Comparison of ENCODE assay signal across 8 cellular contexts in genomic region chr12:57521475-57522018, GRCh38. TPM values are rescaled to one million over a fixed set of nuclear protein-coding genes. Genes with fewer than 3 reads are reported as not detected.
DNase-seq lines count a peak whose midpoint lies in the region; ATAC-seq, FAIRE-seq and TF ChIP-seq lines count a peak whose summit lies in the region.

No MANE protein-coding gene starts in this region.

- H3K36me3 ChIP-seq in RWPE2 (ENCODE audit: low read depth) (peaks cover 59% of the 10 kb centered on the region), mammary epithelial cell (ENCODE audit: insufficient read depth, low read length) (peaks cover 20% of the 10 kb centered on the region), HepG2 (replicated peaks in 1 of 2; ENCODE audit: control insufficient read depth in 1 of 2, insufficient read depth in 2 of 2, low read length in 2 of 2) (peaks cover 14 to 33% of the 10 kb centered on the region in 2 experiments), stomach (peaks cover 36 to 42% (median 39%) of the 10 kb centered on the region in 4 donors)

- TF ChIP-seq POLR2A in HepG2 (IDR thresholded peaks at IDR 0.05; ENCODE audit: insufficient read depth in 1 of 2, low read depth in 2 of 2, low read length in 2 of 2) (no peak; a peak in 1 of 4 replicates), stomach (IDR thresholded peaks at IDR 0.05) (no peak)

- H3K4me2 ChIP-seq in mammary epithelial cell (ENCODE audit: insufficient read depth, low read depth, low read length) (peak overlapping the region; percentile 69), HepG2 (ENCODE audit: low read depth, low read length) (peak overlapping the region; percentile 93)

- WGBS in mammary epithelial cell (ENCODE audit: low coverage, missing lambda C conversion rate) = 32% methylated on average over 16 of the region's 20 CpGs
- 2% methylated on average over 19 of the region's 20 CpGs for WGBS in HepG2 (ENCODE audit: low lambda C conversion rate)
- 31 to 47% (median 34%) methylated on average over 20 of the region's 20 CpGs for WGBS in stomach, 5 donors

- intact Hi-C loops in mammary epithelial cell (cut with micrococcal nuclease) = loop anchor here (5.0 kb wide), 1 partner anchor 216 kb away; the partner anchor contains the start of gene AGAP2
- intact Hi-C loops in HepG2 (cut with micrococcal nuclease; ENCODE audit: unreplicated experiment) = loop anchor here (1.0 to 5.0 kb wide), 2 partner anchors 26 to 101 kb away; partner anchors contain the start of gene DCTN2
- intact Hi-C loops in stomach (cut with DNase I; ENCODE audit: low total_unique reads) = no loop called here

- no TSS peak for BruUV-seq in mammary epithelial cell (replicated peaks; lab: Mats Ljungman, UMichigan)
- no TSS peak for BruUV-seq in HepG2 (replicated peaks; lab: Mats Ljungman, UMichigan)

- POLR2A ChIA-PET in HepG2 (lab: Yijun Ruan, JAX) = interaction anchor here (1.1 to 7.8 kb wide), 13 partner anchors 9 to 291 kb away, joined by 3 to 90 read pairs (median 16); partner anchors contain the start of genes ARHGEF25, DCTN2, INHBE and PIP4K2C

- TF ChIP-seq CTCF in RWPE2 (IDR thresholded peaks at IDR 0.05; ENCODE audit: poor library complexity, severe bottlenecking) (no peak), mammary epithelial cell (conservative IDR thresholded peaks at IDR 0.05 in 1 of 2, IDR thresholded peaks at IDR 0.05 in 1 of 2; ENCODE audit: extremely low read depth in 1 of 2, insufficient read depth in 1 of 2, low read depth in 1 of 2, low read length in 2 of 2) (no peak), HepG2 (CRISPR knock-in tag; IDR thresholded peaks at IDR 0.05) (peak; percentile 56), stomach (IDR thresholded peaks at IDR 0.05) (no peak)

- CTCF ChIA-PET in mammary epithelial cell (lab: Charles Lee; ENCODE audit: low non-redundant PET) (no interaction called here), HepG2 (lab: Yijun Ruan, JAX; ENCODE audit: low intra/inter-chr PET ratio, low total read pairs) (no interaction called here)

- H3K9ac ChIP-seq in mammary epithelial cell (ENCODE audit: insufficient read depth, low read length) (no peak overlapping the region), HepG2 (ENCODE audit: insufficient read depth, low read depth, low read length) (peak overlapping the region; percentile 92)

- H3K27ac ChIP-seq in RWPE2 (ENCODE audit: poor library complexity, severe bottlenecking) = peak overlapping the region; percentile 90
- H3K27ac ChIP-seq in mammary epithelial cell (ENCODE audit: insufficient read depth, low read depth, low read length) = peak overlapping the region; percentile 69
- peak overlapping the region; percentile 86 for H3K27ac ChIP-seq in HepG2 (ENCODE audit: extremely low read length, insufficient read depth, low read length)
- H3K27ac ChIP-seq in stomach = peak overlapping the region; percentile 95 to 99 (median 99)

- FAIRE-seq in HepG2 (lab: Jason Lieb, UNC) = no peak

- H3K27me3 ChIP-seq in RWPE2 (ENCODE audit: insufficient read depth, poor library complexity, severe bottlenecking) (no peaks in the 10 kb centered on the region), mammary epithelial cell (ENCODE audit: insufficient read depth, low read length) (no peaks in the 10 kb centered on the region), HepG2 (ENCODE audit: control insufficient read depth in 1 of 2, insufficient read depth in 2 of 2, low read length in 2 of 2) (no peaks in the 10 kb centered on the region; a peak in 1 of 5 replicates), stomach (no peaks in the 10 kb centered on the region)

- peak; percentile 36 for DNase-seq in DMS153 (lab: John Stamatoyannopoulos, UW)
- no peak for DNase-seq in DMS153 treated with DMSO at 0.1 percent for 48 hours (lab: John Stamatoyannopoulos, UW; ENCODE audit: unreplicated experiment)
- no peak for DNase-seq in RWPE2 (ENCODE audit: low spot score)
- DNase-seq in mammary epithelial cell = no peak
- peak; percentile 72 for DNase-seq in HepG2 (ENCODE audit: low spot score)
- DNase-seq in stomach = peak; percentile 48
- DNase-seq in NCI-H2107 treated with DMSO at 0.1 percent for 48 hours (lab: John Stamatoyannopoulos, UW; ENCODE audit: unreplicated experiment) = no peak

- in situ Hi-C loops in mammary epithelial cell (cut with MboI; ENCODE audit: low sequenced_read_pairs in 2 of 2) (no loop called here), HepG2 (cut with HindIII; ENCODE audit: extremely low pct_ligation_motif_present, low pct_unique_long_range_greater_than_20kb) (no loop called here)

- H3K4me3 ChIP-seq in RWPE2 (ENCODE audit: severe bottlenecking) = peak overlapping the region; percentile 60
- H3K4me3 ChIP-seq in mammary epithelial cell (replicated peaks in 1 of 3; ENCODE audit: insufficient read depth in 1 of 3, low read depth in 2 of 3, low read length in 3 of 3) = no peak overlapping the region
- H3K4me3 ChIP-seq in HepG2 (replicated peaks in 1 of 3; ENCODE audit: insufficient read depth in 1 of 3, low read depth in 2 of 3, low read length in 3 of 3) = peak overlapping the region; percentile 59 to 93 (median 75)
- peak overlapping the region; percentile 58 to 85 (median 74) for H3K4me3 ChIP-seq in stomach

- no peaks in the 10 kb centered on the region for H3K9me3 ChIP-seq in RWPE2 (ENCODE audit: severe bottlenecking)
- H3K9me3 ChIP-seq in mammary epithelial cell (replicated peaks; ENCODE audit: insufficient read depth, low read length) = no peaks in the 10 kb centered on the region
- no peaks in the 10 kb centered on the region for H3K9me3 ChIP-seq in HepG2 (ENCODE audit: low read length)
- H3K9me3 ChIP-seq in stomach = no peaks in the 10 kb centered on the region

- H4K20me1 ChIP-seq in mammary epithelial cell (ENCODE audit: insufficient read depth, low read length) = no peaks in the 10 kb centered on the region
- H4K20me1 ChIP-seq in HepG2 (ENCODE audit: insufficient read depth, low read length) = peaks cover 33% of the 10 kb centered on the region

- dilution Hi-C loops in mammary epithelial cell (cut with HindIII; ENCODE audit: low sequenced_read_pairs) = no loop called here

- H3K4me1 ChIP-seq in RWPE2 (ENCODE audit: insufficient read depth, poor library complexity, severe bottlenecking) (peaks cover 28% of the 10 kb centered on the region), mammary epithelial cell (ENCODE audit: insufficient read depth, low read length) (peaks cover 55% of the 10 kb centered on the region), HepG2 (ENCODE audit: insufficient read depth, low read length) (peaks cover 48% of the 10 kb centered on the region), stomach (peaks cover 59 to 84% (median 79%) of the 10 kb centered on the region in 4 donors)

- no peak for ATAC-seq in RWPE2 (ENCODE audit: low read depth)
- peak; percentile 48 for ATAC-seq in HepG2
- ATAC-seq in HG02642 (IDR thresholded peaks at IDR 0.05; ENCODE audit: poor library complexity, unreplicated experiment) = no peak

- no peak for TF ChIP-seq RAD21 in HepG2 (CRISPR knock-in tag; IDR thresholded peaks at IDR 0.05)

- H3K79me2 ChIP-seq in mammary epithelial cell (ENCODE audit: insufficient read depth, low read length) (peaks cover 67% of the 10 kb centered on the region), HepG2 (ENCODE audit: insufficient read depth, low read length) (peaks cover 39% of the 10 kb centered on the region)

- TF ChIP-seq EP300 in HepG2 (IDR thresholded peaks at IDR 0.05; ENCODE audit: low read depth in 2 of 2, low read length in 2 of 2) = no peak
- TF ChIP-seq EP300 in HepG2 (CRISPR knock-in tag; IDR thresholded peaks at IDR 0.05; ENCODE audit: borderline replicate concordance) = no peak
- no peak for TF ChIP-seq EP300 in stomach (IDR thresholded peaks at IDR 0.05)

- H2AFZ ChIP-seq in mammary epithelial cell (ENCODE audit: low read depth, low read length) (peak overlapping the region; percentile 66), HepG2 (ENCODE audit: low read length) (no peak overlapping the region)

RNA-seq across cellular contexts. Expression of gene MBD6, which starts 1.1 kb away (rescaled TPM):
- 10 to 100 TPM in 1 of 2 donors, 1 to 10 TPM in 1; 4.8 to 69.2 TPM for total RNA-seq in mammary epithelial cell
- polyA plus RNA-seq in mammary epithelial cell = 4.8 TPM
- 14.9 TPM for polyA minus RNA-seq in mammary epithelial cell
- 4.1 and 5.1 TPM in 2 replicates for total RNA-seq in HepG2 (2016; rRNA removed; fragmentation: Illumina TruSeq; extraction: Trizol)
- 4.8 and 5.3 TPM in 2 replicates for total RNA-seq in HepG2 (2016; cell fraction: cytosol; rRNA removed; fragmentation: Illumina TruSeq; extraction: Trizol; ENCODE audit: low read depth)
- 4.0 and 5.3 TPM in 2 replicates for total RNA-seq in HepG2 (2016; cell fraction: insoluble cytoplasmic fraction; rRNA removed; fragmentation: Illumina TruSeq; extraction: Trizol)
- total RNA-seq in HepG2 (2016; cell fraction: membrane; rRNA removed; fragmentation: Illumina TruSeq; extraction: Trizol) = 6.2 and 8.8 TPM in 2 replicates
- total RNA-seq in HepG2 (2016; cell fraction: nucleus; rRNA removed; fragmentation: Illumina TruSeq; extraction: Trizol) = 6.5 and 10.2 TPM in 2 replicates
- 5.9 and 6.1 TPM in 2 replicates for polyA plus RNA-seq in HepG2 (2011; rRNA removed)
- 1.1 and 1.8 TPM in 2 replicates for polyA plus RNA-seq in HepG2 (2011; cell fraction: cytosol; rRNA removed)
- polyA plus RNA-seq in HepG2 (2011; cell fraction: nucleus; rRNA removed) = 36.0 and 45.9 TPM in 2 replicates
- 22.8 and 22.9 TPM in 2 replicates for polyA plus RNA-seq in HepG2 (2012)
- polyA plus RNA-seq in HepG2 (2016; cell fraction: cytosol; fragmentation: Illumina TruSeq; extraction: Trizol; ENCODE audit: low read depth) = 3.4 and 4.1 TPM in 2 replicates
- polyA plus RNA-seq in HepG2 (2016; cell fraction: insoluble cytoplasmic fraction; fragmentation: Illumina TruSeq; extraction: Trizol; ENCODE audit: low read depth) = 15.7 and 15.8 TPM in 2 replicates
- polyA plus RNA-seq in HepG2 (2016; cell fraction: membrane; fragmentation: Illumina TruSeq; extraction: Trizol; ENCODE audit: low read depth) = 16.1 and 18.3 TPM in 2 replicates
- polyA plus RNA-seq in HepG2 (2016; cell fraction: nucleus; fragmentation: Illumina TruSeq; extraction: Trizol; ENCODE audit: insufficient read depth, low read depth) = 57.7 and 62.7 TPM in 2 replicates
- polyA minus RNA-seq in HepG2 (2011; rRNA and poly(A)+ RNA removed; ENCODE audit: low replicate concordance) = 5.7 and 10.6 TPM in 2 replicates
- 5.4 and 10.1 TPM in 2 replicates for polyA minus RNA-seq in HepG2 (2011; cell fraction: cytosol; rRNA and poly(A)+ RNA removed)
- 15.7 and 16.7 TPM in 2 replicates for polyA minus RNA-seq in HepG2 (2011; cell fraction: nucleus; rRNA and poly(A)+ RNA removed)
- total RNA-seq in stomach = 100 to 1,000 TPM in 1 of 5 donors, 10 to 100 TPM in 3, 1 to 10 TPM in 1; 4.8 to 129 (median 32.2) TPM
- 10 to 100 TPM; 23.2 to 30.9 (median 28.7) TPM for polyA plus RNA-seq in stomach

RNA-seq across cellular contexts. Expression of gene DDIT3, which starts 1.2 kb away (rescaled TPM):
- total RNA-seq in mammary epithelial cell (10 to 100 TPM; 28.3 to 66.1 TPM), HepG2 (2016; rRNA removed; fragmentation: Illumina TruSeq; extraction: Trizol) (17.5 and 27.5 TPM in 2 replicates), stomach (100 to 1,000 TPM in 1 of 5 donors, 10 to 100 TPM in 3, 1 to 10 TPM in 1; 7.5 to 159 (median 36.2) TPM)
- polyA plus RNA-seq in mammary epithelial cell (9.0 TPM), HepG2 (2011; rRNA removed) (45.2 and 48.7 TPM in 2 replicates), stomach (10 to 100 TPM; 49.7 to 83.4 (median 68.7) TPM)
- 8.0 TPM for polyA minus RNA-seq in mammary epithelial cell
- 13.2 and 15.7 TPM in 2 replicates for total RNA-seq in HepG2 (2016; cell fraction: cytosol; rRNA removed; fragmentation: Illumina TruSeq; extraction: Trizol; ENCODE audit: low read depth)
- 20.9 and 30.4 TPM in 2 replicates for total RNA-seq in HepG2 (2016; cell fraction: insoluble cytoplasmic fraction; rRNA removed; fragmentation: Illumina TruSeq; extraction: Trizol)
- 15.9 and 19.3 TPM in 2 replicates for total RNA-seq in HepG2 (2016; cell fraction: membrane; rRNA removed; fragmentation: Illumina TruSeq; extraction: Trizol)
- total RNA-seq in HepG2 (2016; cell fraction: nucleus; rRNA removed; fragmentation: Illumina TruSeq; extraction: Trizol) = 37.8 and 43.6 TPM in 2 replicates
- polyA plus RNA-seq in HepG2 (2011; cell fraction: cytosol; rRNA removed) = 22.9 and 23.5 TPM in 2 replicates
- polyA plus RNA-seq in HepG2 (2011; cell fraction: nucleus; rRNA removed) = 90.1 and 90.7 TPM in 2 replicates
- 29.8 and 51.1 TPM in 2 replicates for polyA plus RNA-seq in HepG2 (2012)
- 8.3 and 8.5 TPM in 2 replicates for polyA plus RNA-seq in HepG2 (2016; cell fraction: cytosol; fragmentation: Illumina TruSeq; extraction: Trizol; ENCODE audit: low read depth)
- 16.7 and 17.7 TPM in 2 replicates for polyA plus RNA-seq in HepG2 (2016; cell fraction: insoluble cytoplasmic fraction; fragmentation: Illumina TruSeq; extraction: Trizol; ENCODE audit: low read depth)
- 9.9 and 11.5 TPM in 2 replicates for polyA plus RNA-seq in HepG2 (2016; cell fraction: membrane; fragmentation: Illumina TruSeq; extraction: Trizol; ENCODE audit: low read depth)
- 85.6 and 93.4 TPM in 2 replicates for polyA plus RNA-seq in HepG2 (2016; cell fraction: nucleus; fragmentation: Illumina TruSeq; extraction: Trizol; ENCODE audit: insufficient read depth, low read depth)
- 11.9 and 14.2 TPM in 2 replicates for polyA minus RNA-seq in HepG2 (2011; rRNA and poly(A)+ RNA removed; ENCODE audit: low replicate concordance)
- 6.3 and 7.4 TPM in 2 replicates for polyA minus RNA-seq in HepG2 (2011; cell fraction: cytosol; rRNA and poly(A)+ RNA removed)
- 43.4 and 45.6 TPM in 2 replicates for polyA minus RNA-seq in HepG2 (2011; cell fraction: nucleus; rRNA and poly(A)+ RNA removed)

RNA-seq across cellular contexts. Expression of gene DCTN2, which starts 25.4 kb away (rescaled TPM):
- total RNA-seq in mammary epithelial cell = 100 to 1,000 TPM; 140 to 153 TPM
- 151 TPM for polyA plus RNA-seq in mammary epithelial cell
- 146 TPM for polyA minus RNA-seq in mammary epithelial cell
- total RNA-seq in HepG2 (2016; rRNA removed; fragmentation: Illumina TruSeq; extraction: Trizol) = 72.0 and 75.5 TPM in 2 replicates
- total RNA-seq in HepG2 (2016; cell fraction: cytosol; rRNA removed; fragmentation: Illumina TruSeq; extraction: Trizol; ENCODE audit: low read depth) = 16.3 and 20.3 TPM in 2 replicates
- total RNA-seq in HepG2 (2016; cell fraction: insoluble cytoplasmic fraction; rRNA removed; fragmentation: Illumina TruSeq; extraction: Trizol) = 63.9 and 76.9 TPM in 2 replicates
- total RNA-seq in HepG2 (2016; cell fraction: membrane; rRNA removed; fragmentation: Illumina TruSeq; extraction: Trizol) = 38.0 and 40.0 TPM in 2 replicates
- total RNA-seq in HepG2 (2016; cell fraction: nucleus; rRNA removed; fragmentation: Illumina TruSeq; extraction: Trizol) = 43.6 and 51.0 TPM in 2 replicates
- 77.4 and 85.7 TPM in 2 replicates for polyA plus RNA-seq in HepG2 (2011; rRNA removed)
- polyA plus RNA-seq in HepG2 (2011; cell fraction: cytosol; rRNA removed) = 82.2 and 86.7 TPM in 2 replicates
- 67.6 and 71.9 TPM in 2 replicates for polyA plus RNA-seq in HepG2 (2011; cell fraction: nucleus; rRNA removed)
- 70.0 and 93.9 TPM in 2 replicates for polyA plus RNA-seq in HepG2 (2012)
- polyA plus RNA-seq in HepG2 (2016; cell fraction: cytosol; fragmentation: Illumina TruSeq; extraction: Trizol; ENCODE audit: low read depth) = 26.7 and 27.0 TPM in 2 replicates
- 106 and 134 TPM in 2 replicates for polyA plus RNA-seq in HepG2 (2016; cell fraction: insoluble cytoplasmic fraction; fragmentation: Illumina TruSeq; extraction: Trizol; ENCODE audit: low read depth)
- 43.7 and 48.7 TPM in 2 replicates for polyA plus RNA-seq in HepG2 (2016; cell fraction: membrane; fragmentation: Illumina TruSeq; extraction: Trizol; ENCODE audit: low read depth)
- 110 and 115 TPM in 2 replicates for polyA plus RNA-seq in HepG2 (2016; cell fraction: nucleus; fragmentation: Illumina TruSeq; extraction: Trizol; ENCODE audit: insufficient read depth, low read depth)
- 76.1 and 154 TPM in 2 replicates for polyA minus RNA-seq in HepG2 (2011; rRNA and poly(A)+ RNA removed; ENCODE audit: low replicate concordance)
- polyA minus RNA-seq in HepG2 (2011; cell fraction: cytosol; rRNA and poly(A)+ RNA removed) = 60.3 and 62.5 TPM in 2 replicates
- 49.6 and 54.1 TPM in 2 replicates for polyA minus RNA-seq in HepG2 (2011; cell fraction: nucleus; rRNA and poly(A)+ RNA removed)
- total RNA-seq in stomach = 100 to 1,000 TPM in 3 of 5 donors, 10 to 100 TPM in 2; 28.6 to 177 (median 102) TPM
- 100 to 1,000 TPM in 2 of 3 donors, 10 to 100 TPM in 1; 90.0 to 168 (median 110) TPM for polyA plus RNA-seq in stomach

RNA-seq across cellular contexts. Expression of gene KIF5A, which starts 28.3 kb away (rescaled TPM):
- total RNA-seq in mammary epithelial cell (1 to 10 TPM; 1.3 to 2.4 TPM), HepG2 (2016; rRNA removed; fragmentation: Illumina TruSeq; extraction: Trizol) (1.1 and 1.6 TPM in 2 replicates), stomach (1 to 10 TPM in 4 of 5 donors, not detected in 1; 1.3 to 2.3 (median 1.6) TPM)
- polyA plus RNA-seq in mammary epithelial cell (0.46 TPM), HepG2 (2011; rRNA removed) (10.3 and 11.9 TPM in 2 replicates), stomach (under 1 TPM; 0.19 to 0.40 (median 0.31) TPM)
- polyA minus RNA-seq in mammary epithelial cell = not detected
- 0.18 and 0.71 TPM in 2 replicates for total RNA-seq in HepG2 (2016; cell fraction: cytosol; rRNA removed; fragmentation: Illumina TruSeq; extraction: Trizol; ENCODE audit: low read depth)
- total RNA-seq in HepG2 (2016; cell fraction: insoluble cytoplasmic fraction; rRNA removed; fragmentation: Illumina TruSeq; extraction: Trizol) = 0.91 and 1.5 TPM in 2 replicates
- total RNA-seq in HepG2 (2016; cell fraction: membrane; rRNA removed; fragmentation: Illumina TruSeq; extraction: Trizol) = 0.37 and 0.41 TPM in 2 replicates
- 3.2 and 3.6 TPM in 2 replicates for total RNA-seq in HepG2 (2016; cell fraction: nucleus; rRNA removed; fragmentation: Illumina TruSeq; extraction: Trizol)
- 2.9 and 3.5 TPM in 2 replicates for polyA plus RNA-seq in HepG2 (2011; cell fraction: cytosol; rRNA removed)
- polyA plus RNA-seq in HepG2 (2011; cell fraction: nucleus; rRNA removed) = 35.5 and 41.8 TPM in 2 replicates
- polyA plus RNA-seq in HepG2 (2012) = 8.0 and 9.1 TPM in 2 replicates
- polyA plus RNA-seq in HepG2 (2016; cell fraction: cytosol; fragmentation: Illumina TruSeq; extraction: Trizol; ENCODE audit: low read depth) = 0.12 and 0.15 TPM in 2 replicates
- polyA plus RNA-seq in HepG2 (2016; cell fraction: insoluble cytoplasmic fraction; fragmentation: Illumina TruSeq; extraction: Trizol; ENCODE audit: low read depth) = 0.97 and 1.1 TPM in 2 replicates
- polyA plus RNA-seq in HepG2 (2016; cell fraction: membrane; fragmentation: Illumina TruSeq; extraction: Trizol; ENCODE audit: low read depth) = 0.27 and 0.29 TPM in 2 replicates
- polyA plus RNA-seq in HepG2 (2016; cell fraction: nucleus; fragmentation: Illumina TruSeq; extraction: Trizol; ENCODE audit: insufficient read depth, low read depth) = 7.8 and 8.7 TPM in 2 replicates
- 0.02 and 2.8 TPM in 2 replicates for polyA minus RNA-seq in HepG2 (2011; rRNA and poly(A)+ RNA removed; ENCODE audit: low replicate concordance)
- 1.9 and 3.0 TPM in 2 replicates for polyA minus RNA-seq in HepG2 (2011; cell fraction: cytosol; rRNA and poly(A)+ RNA removed)
- 17.8 and 18.6 TPM in 2 replicates for polyA minus RNA-seq in HepG2 (2011; cell fraction: nucleus; rRNA and poly(A)+ RNA removed)

RNA-seq across cellular contexts. Expression of gene MARS1, which starts 33.7 kb away (rescaled TPM):
- total RNA-seq in mammary epithelial cell (100 to 1,000 TPM; 240 to 460 TPM), HepG2 (2016; rRNA removed; fragmentation: Illumina TruSeq; extraction: Trizol) (177 and 181 TPM in 2 replicates), stomach (1,000 to 10,000 TPM in 1 of 5 donors, 100 to 1,000 TPM in 1, 10 to 100 TPM in 3; 37.3 to 1,821 (median 71.6) TPM)
- polyA plus RNA-seq in mammary epithelial cell (160 TPM), HepG2 (2011; rRNA removed) (115 and 167 TPM in 2 replicates), stomach (10 to 100 TPM; 35.1 to 91.2 (median 51.8) TPM)
- polyA minus RNA-seq in mammary epithelial cell = 352 TPM
- 69.2 and 77.6 TPM in 2 replicates for total RNA-seq in HepG2 (2016; cell fraction: cytosol; rRNA removed; fragmentation: Illumina TruSeq; extraction: Trizol; ENCODE audit: low read depth)
- total RNA-seq in HepG2 (2016; cell fraction: insoluble cytoplasmic fraction; rRNA removed; fragmentation: Illumina TruSeq; extraction: Trizol) = 178 and 182 TPM in 2 replicates
- total RNA-seq in HepG2 (2016; cell fraction: membrane; rRNA removed; fragmentation: Illumina TruSeq; extraction: Trizol) = 116 and 124 TPM in 2 replicates
- 147 and 177 TPM in 2 replicates for total RNA-seq in HepG2 (2016; cell fraction: nucleus; rRNA removed; fragmentation: Illumina TruSeq; extraction: Trizol)
- 90.1 and 98.7 TPM in 2 replicates for polyA plus RNA-seq in HepG2 (2011; cell fraction: cytosol; rRNA removed)
- polyA plus RNA-seq in HepG2 (2011; cell fraction: nucleus; rRNA removed) = 450 and 538 TPM in 2 replicates
- 160 and 209 TPM in 2 replicates for polyA plus RNA-seq in HepG2 (2012)
- polyA plus RNA-seq in HepG2 (2016; cell fraction: cytosol; fragmentation: Illumina TruSeq; extraction: Trizol; ENCODE audit: low read depth) = 68.2 and 75.1 TPM in 2 replicates
- polyA plus RNA-seq in HepG2 (2016; cell fraction: insoluble cytoplasmic fraction; fragmentation: Illumina TruSeq; extraction: Trizol; ENCODE audit: low read depth) = 150 and 162 TPM in 2 replicates
- polyA plus RNA-seq in HepG2 (2016; cell fraction: membrane; fragmentation: Illumina TruSeq; extraction: Trizol; ENCODE audit: low read depth) = 87.9 and 114 TPM in 2 replicates
- 239 and 240 TPM in 2 replicates for polyA plus RNA-seq in HepG2 (2016; cell fraction: nucleus; fragmentation: Illumina TruSeq; extraction: Trizol; ENCODE audit: insufficient read depth, low read depth)
- 242 and 269 TPM in 2 replicates for polyA minus RNA-seq in HepG2 (2011; rRNA and poly(A)+ RNA removed; ENCODE audit: low replicate concordance)
- polyA minus RNA-seq in HepG2 (2011; cell fraction: cytosol; rRNA and poly(A)+ RNA removed) = 76.3 and 117 TPM in 2 replicates
- 213 and 244 TPM in 2 replicates for polyA minus RNA-seq in HepG2 (2011; cell fraction: nucleus; rRNA and poly(A)+ RNA removed)

Comparison
In these comparisons a context has a peak if more than half of its experiments do, and no peak if none do; other contexts are left out.
1. DNase-seq: peak in DMS153 (single experiment), HepG2 (single experiment) and stomach (single experiment); none in DMS153 treated with DMSO at 0.1 percent for 48 hours (single experiment), RWPE2 (single experiment), mammary epithelial cell (single experiment) and NCI-H2107 treated with DMSO at 0.1 percent for 48 hours (single experiment).
2. H3K4me3 ChIP-seq: peak in RWPE2 (single experiment), HepG2 (3 of 3) and stomach (4 of 4); none in mammary epithelial cell (0 of 3).
3. Peak in every context shown above with its lines, with median percentiles within 50 percentile points of each other: H3K27ac ChIP-seq.